26 cellular contexts compared by ENCODE assay signal in genomic region chr13:29914591-29914990, GRCh38.
"Had no signal": no experiment of that assay in that cellular context is flagged by ENCODE, and none has a peak within 500 bp of the region (broad histone marks: within the 10 kb centered on the region; RNA-seq: fewer than 3 reads in every experiment).

No MANE protein-coding gene starts in this region.

- DNase-seq: activated B cell treated with CpG ODN at 0.5 μM for 24 hours; activated CD4-positive, alpha-beta T cell treated with anti-CD3 and anti-CD28 coated beads for 36 hours; activated CD4-positive, alpha-beta T cell treated with anti-CD3 and anti-CD28 coated beads, Interleukin-2, amount 50 U/mL, for 4 hours; activated CD8-positive, alpha-beta memory T cell treated with anti-CD3 and anti-CD28 coated beads for 24 hours; activated CD8-positive, alpha-beta memory T cell treated with anti-CD3 and anti-CD28 coated beads, Interleukin-2, amount 50 U/mL, for 4 hours; activated naive CD4-positive, alpha-beta T cell treated with Interleukin-2 at 50 U/mL for 16 hours; activated naive CD8-positive, alpha-beta T cell treated with anti-CD3 and anti-CD28 coated beads for 36 hours; activated T-cell treated with anti-CD3 and anti-CD28 coated beads, Interleukin-2, amount 50 U/mL, for 24 hours; colonic mucosa; dorsolateral prefrontal cortex; effector memory CD8-positive, alpha-beta T cell; head of caudate nucleus; hypothalamus; left ventricle myocardium inferior; midbrain; nucleus accumbens; right cardiac atrium; stimulated activated CD4-positive, alpha-beta T cell treated with anti-CD3 and anti-CD28 coated beads, Interleukin-12 subunit alpha, Interleukin-12 subunit beta, amount 100 ng/mL, for 4 hours; stimulated activated CD4-positive, alpha-beta T cell treated with anti-CD3 and anti-CD28 coated beads, Interleukin-4, amount 100 ng/mL, for 4 hours; substantia nigra; tibial artery; uterus had no signal

- H3K9me3 ChIP-seq: breast epithelium, colonic mucosa, gastroesophageal sphincter, left ventricle myocardium inferior, tibial artery, uterus had no signal

- ATAC-seq: activated CD4-positive, alpha-beta T cell treated with anti-CD3 and anti-CD28 coated beads for 36 hours; effector memory CD8-positive, alpha-beta T cell; gastroesophageal sphincter; natural killer cell treated with Interleukin-12 subunit alpha and Interleukin-12 subunit beta and Interleukin-15 and Interleukin-18, amount 100 ng/mL, for 72 hours; right cardiac atrium had no signal

- H3K27me3 ChIP-seq: breast epithelium, colonic mucosa, gastroesophageal sphincter, tibial artery, uterus had no signal

- H2AFZ ChIP-seq: parathyroid adenoma had no signal

- H3K27ac ChIP-seq: breast epithelium, colonic mucosa, dorsolateral prefrontal cortex, gastroesophageal sphincter, left ventricle myocardium inferior, parathyroid adenoma, tibial artery, uterus had no signal

- H3K36me3 ChIP-seq: breast epithelium, colonic mucosa, gastroesophageal sphincter, left ventricle myocardium inferior, tibial artery, uterus had no signal

- H3K79me2 ChIP-seq: parathyroid adenoma had no signal

- H3K4me1 ChIP-seq: colonic mucosa, left ventricle myocardium inferior, parathyroid adenoma, tibial artery, uterus had no signal

- H3K4me3 ChIP-seq: breast epithelium, colonic mucosa, dorsolateral prefrontal cortex, gastroesophageal sphincter, left ventricle myocardium inferior, tibial artery, uterus had no signal

- H3K9ac ChIP-seq: parathyroid adenoma had no signal
